1 cellular context compared by ENCODE assay signal in the genomic region with DNA sequence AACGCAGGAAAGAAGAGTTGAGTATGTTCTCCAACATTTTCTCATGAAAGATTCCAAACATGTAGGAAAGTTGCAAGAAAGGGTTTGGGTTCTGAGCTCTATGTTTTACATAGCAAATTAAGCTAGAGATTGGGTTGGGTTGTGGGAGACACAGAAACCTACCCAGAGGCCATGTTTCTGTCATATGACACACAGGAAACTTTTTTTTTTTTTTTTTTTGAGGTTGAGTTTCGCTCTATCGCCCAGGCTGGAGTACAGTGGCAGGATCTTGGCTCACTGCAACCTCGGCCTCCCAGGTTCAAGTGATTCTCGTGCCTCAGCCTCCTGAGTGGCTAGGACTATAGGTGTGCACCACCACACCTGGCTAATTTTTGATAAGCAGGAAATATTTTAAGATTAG.
TF ChIP-seq lines count a peak whose summit lies in the region.

No MANE protein-coding gene starts in this region.

TF ChIP-seq in GM23338, 12 proteins besides CTCF, POLR2A, EP300 and RAD21 (continued from another document):
- TF ChIP-seq, protein P1, sequence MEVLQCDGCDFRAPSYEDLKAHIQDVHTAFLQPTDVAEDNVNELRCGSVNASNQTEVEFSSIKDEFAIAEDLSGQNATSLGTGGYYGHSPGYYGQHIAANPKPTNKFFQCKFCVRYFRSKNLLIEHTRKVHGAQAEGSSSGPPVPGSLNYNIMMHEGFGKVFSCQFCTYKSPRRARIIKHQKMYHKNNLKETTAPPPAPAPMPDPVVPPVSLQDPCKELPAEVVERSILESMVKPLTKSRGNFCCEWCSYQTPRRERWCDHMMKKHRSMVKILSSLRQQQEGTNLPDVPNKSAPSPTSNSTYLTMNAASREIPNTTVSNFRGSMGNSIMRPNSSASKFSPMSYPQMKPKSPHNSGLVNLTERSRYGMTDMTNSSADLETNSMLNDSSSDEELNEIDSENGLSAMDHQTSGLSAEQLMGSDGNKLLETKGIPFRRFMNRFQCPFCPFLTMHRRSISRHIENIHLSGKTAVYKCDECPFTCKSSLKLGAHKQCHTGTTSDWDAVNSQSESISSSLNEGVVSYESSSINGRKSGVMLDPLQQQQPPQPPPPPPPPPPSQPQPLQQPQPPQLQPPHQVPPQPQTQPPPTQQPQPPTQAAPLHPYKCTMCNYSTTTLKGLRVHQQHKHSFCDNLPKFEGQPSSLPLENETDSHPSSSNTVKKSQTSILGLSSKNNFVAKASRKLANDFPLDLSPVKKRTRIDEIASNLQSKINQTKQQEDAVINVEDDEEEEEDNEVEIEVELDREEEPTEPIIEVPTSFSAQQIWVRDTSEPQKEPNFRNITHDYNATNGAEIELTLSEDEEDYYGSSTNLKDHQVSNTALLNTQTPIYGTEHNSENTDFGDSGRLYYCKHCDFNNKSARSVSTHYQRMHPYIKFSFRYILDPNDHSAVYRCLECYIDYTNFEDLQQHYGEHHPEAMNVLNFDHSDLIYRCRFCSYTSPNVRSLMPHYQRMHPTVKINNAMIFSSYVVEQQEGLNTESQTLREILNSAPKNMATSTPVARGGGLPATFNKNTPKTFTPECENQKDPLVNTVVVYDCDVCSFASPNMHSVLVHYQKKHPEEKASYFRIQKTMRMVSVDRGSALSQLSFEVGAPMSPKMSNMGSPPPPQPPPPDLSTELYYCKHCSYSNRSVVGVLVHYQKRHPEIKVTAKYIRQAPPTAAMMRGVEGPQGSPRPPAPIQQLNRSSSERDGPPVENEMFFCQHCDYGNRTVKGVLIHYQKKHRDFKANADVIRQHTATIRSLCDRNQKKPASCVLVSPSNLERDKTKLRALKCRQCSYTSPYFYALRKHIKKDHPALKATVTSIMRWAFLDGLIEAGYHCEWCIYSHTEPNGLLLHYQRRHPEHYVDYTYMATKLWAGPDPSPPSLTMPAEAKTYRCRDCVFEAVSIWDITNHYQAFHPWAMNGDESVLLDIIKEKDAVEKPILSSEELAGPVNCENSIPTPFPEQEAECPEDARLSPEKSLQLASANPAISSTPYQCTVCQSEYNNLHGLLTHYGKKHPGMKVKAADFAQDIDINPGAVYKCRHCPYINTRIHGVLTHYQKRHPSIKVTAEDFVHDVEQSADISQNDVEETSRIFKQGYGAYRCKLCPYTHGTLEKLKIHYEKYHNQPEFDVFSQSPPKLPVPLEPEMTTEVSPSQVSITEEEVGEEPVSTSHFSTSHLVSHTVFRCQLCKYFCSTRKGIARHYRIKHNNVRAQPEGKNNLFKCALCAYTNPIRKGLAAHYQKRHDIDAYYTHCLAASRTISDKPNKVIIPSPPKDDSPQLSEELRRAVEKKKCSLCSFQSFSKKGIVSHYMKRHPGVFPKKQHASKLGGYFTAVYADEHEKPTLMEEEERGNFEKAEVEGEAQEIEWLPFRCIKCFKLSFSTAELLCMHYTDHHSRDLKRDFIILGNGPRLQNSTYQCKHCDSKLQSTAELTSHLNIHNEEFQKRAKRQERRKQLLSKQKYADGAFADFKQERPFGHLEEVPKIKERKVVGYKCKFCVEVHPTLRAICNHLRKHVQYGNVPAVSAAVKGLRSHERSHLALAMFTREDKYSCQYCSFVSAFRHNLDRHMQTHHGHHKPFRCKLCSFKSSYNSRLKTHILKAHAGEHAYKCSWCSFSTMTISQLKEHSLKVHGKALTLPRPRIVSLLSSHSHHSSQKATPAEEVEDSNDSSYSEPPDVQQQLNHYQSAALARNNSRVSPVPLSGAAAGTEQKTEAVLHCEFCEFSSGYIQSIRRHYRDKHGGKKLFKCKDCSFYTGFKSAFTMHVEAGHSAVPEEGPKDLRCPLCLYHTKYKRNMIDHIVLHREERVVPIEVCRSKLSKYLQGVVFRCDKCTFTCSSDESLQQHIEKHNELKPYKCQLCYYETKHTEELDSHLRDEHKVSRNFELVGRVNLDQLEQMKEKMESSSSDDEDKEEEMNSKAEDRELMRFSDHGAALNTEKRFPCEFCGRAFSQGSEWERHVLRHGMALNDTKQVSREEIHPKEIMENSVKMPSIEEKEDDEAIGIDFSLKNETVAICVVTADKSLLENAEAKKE (CRISPR knock-in tag; IDR thresholded peaks at IDR 0.05) = no peak
- TF ChIP-seq, protein P2, sequence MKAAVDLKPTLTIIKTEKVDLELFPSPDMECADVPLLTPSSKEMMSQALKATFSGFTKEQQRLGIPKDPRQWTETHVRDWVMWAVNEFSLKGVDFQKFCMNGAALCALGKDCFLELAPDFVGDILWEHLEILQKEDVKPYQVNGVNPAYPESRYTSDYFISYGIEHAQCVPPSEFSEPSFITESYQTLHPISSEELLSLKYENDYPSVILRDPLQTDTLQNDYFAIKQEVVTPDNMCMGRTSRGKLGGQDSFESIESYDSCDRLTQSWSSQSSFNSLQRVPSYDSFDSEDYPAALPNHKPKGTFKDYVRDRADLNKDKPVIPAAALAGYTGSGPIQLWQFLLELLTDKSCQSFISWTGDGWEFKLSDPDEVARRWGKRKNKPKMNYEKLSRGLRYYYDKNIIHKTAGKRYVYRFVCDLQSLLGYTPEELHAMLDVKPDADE (IDR thresholded peaks at IDR 0.05) = no peak
- no peak for TF ChIP-seq ZNF331 (CRISPR knock-in tag; IDR thresholded peaks at IDR 0.05; ENCODE audit: low read depth)
